In the genomic region with DNA sequence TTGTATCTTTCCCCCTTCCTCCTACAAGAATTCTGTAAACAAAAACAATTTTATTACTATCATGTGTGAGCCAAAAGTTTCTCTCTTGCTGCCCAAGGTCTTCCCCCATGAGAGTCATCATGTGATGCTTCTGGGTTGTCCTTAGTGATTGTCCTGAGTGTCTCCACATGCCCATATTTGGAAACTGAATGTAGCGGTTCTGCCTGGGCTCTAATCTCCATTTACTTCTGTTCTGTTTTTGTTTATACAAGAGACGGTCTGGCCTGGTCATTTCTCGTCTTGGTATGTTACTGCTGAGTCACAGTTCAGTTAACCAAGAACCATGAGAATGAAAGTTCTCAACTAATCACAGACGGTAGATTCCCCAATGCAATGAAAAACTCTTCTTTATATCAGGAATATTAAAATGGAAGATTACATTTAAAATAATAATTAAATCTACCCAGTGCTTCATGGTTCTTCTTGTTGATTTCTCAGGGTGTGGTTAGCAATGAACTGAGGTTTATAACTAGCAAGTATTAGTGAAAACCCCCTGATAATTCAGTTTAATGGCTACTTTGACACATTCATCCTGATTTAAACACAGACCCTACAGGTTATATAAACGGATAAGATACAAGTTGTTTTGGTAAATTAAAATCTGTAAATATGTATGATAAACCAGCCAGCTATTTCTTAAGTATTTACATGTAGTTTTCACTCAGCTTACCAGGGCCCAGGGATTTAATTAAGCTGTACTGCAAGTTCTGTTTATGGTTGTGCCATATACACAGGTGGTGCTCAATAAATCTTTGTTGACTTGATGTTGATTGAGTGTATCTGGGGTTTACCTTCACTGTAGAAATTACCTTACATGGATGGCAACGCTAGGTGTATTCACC, we compare ENCODE assay signal across 9 cellular contexts.
A peak's percentile ranks its signal among the peaks of the same experiment; 100 is the strongest.
DNase-seq lines count a peak whose midpoint lies in the region; ATAC-seq and TF ChIP-seq lines count a peak whose summit lies in the region.
"Had no signal": no experiment of that assay in that cellular context is flagged by ENCODE, and none has a peak within 500 bp of the region (broad histone marks: within the 10 kb centered on the region; RNA-seq: fewer than 3 reads in every experiment).

No MANE protein-coding gene starts in this region.

- WGBS in right lobe of liver (ENCODE audit: insufficient coverage, low coverage, low lambda C conversion rate, missing lambda C conversion rate), result 62% methylated on average over 6 of the region's 6 CpGs

- H3K4me3 ChIP-seq in right lobe of liver (no peak overlapping the region), A673 (ENCODE audit: low read depth, low read length, poor library complexity, severe bottlenecking) (no peak overlapping the region)

- no peaks in the 10 kb centered on the region for H3K9me3 ChIP-seq in right lobe of liver
- no peaks in the 10 kb centered on the region for H3K9me3 ChIP-seq in A673 (ENCODE audit: low read depth, low read length, poor library complexity, severe bottlenecking)

- H3K27ac ChIP-seq in right lobe of liver (peak overlapping the region in 2 of 3 donors; percentile 12 to 30), A673 (ENCODE audit: low read depth, low read length, poor library complexity, severe bottlenecking) (no peak overlapping the region)
- H3K27ac ChIP-seq: VCaP had no signal

- H3K4me1 ChIP-seq in right lobe of liver, result peaks cover 0 to 5% (median 0%) of the 10 kb centered on the region in 4 donors
- H3K4me1 ChIP-seq in A673 (ENCODE audit: insufficient read depth, low read length, poor library complexity, severe bottlenecking), result no peaks in the 10 kb centered on the region

- H3K27me3 Mint-ChIP-seq in glutamatergic neuron (ENCODE audit: unreplicated experiment), result peaks cover 4% of the 10 kb centered on the region

- H3K9me3 Mint-ChIP-seq in glutamatergic neuron (ENCODE audit: unreplicated experiment), result peaks cover 10% of the 10 kb centered on the region

- POLR2A ChIA-PET in A673 (lab: Charles Lee; ENCODE audit: low non-redundant PET), result interaction anchor here (0.5 kb wide), 1 partner anchor 655 kb away, joined by 3 read pairs; no protein-coding TSS in a partner anchor

- DNase-seq in amniotic stem cell (lab: John Stamatoyannopoulos, UW) (peak; percentile 90), right lobe of liver (no peak), A673 (ENCODE audit: low spot score) (no peak), glutamatergic neuron (no peak), SKM-1 (lab: John Stamatoyannopoulos, UW; ENCODE audit: unreplicated experiment) (no peak)
- no peak for DNase-seq in activated CD4-positive, alpha-beta T cell treated with anti-CD3 and anti-CD28 coated beads for 48 hours

- H3K4me1 Mint-ChIP-seq in glutamatergic neuron (ENCODE audit: low read depth, unreplicated experiment), result peaks cover 30% of the 10 kb centered on the region

- H3K36me3 ChIP-seq in right lobe of liver, result no peaks in the 10 kb centered on the region
- no peaks in the 10 kb centered on the region for H3K36me3 ChIP-seq in A673 (ENCODE audit: insufficient read depth, low read length, poor library complexity, severe bottlenecking)

- CTCF ChIA-PET in A673 (lab: Charles Lee), result no interaction called here

- H3K4me3 Mint-ChIP-seq in glutamatergic neuron (ENCODE audit: unreplicated experiment), result no peak overlapping the region

- no peak overlapping the region for H3K27ac Mint-ChIP-seq in glutamatergic neuron (ENCODE audit: unreplicated experiment)

- no peaks in the 10 kb centered on the region for H3K36me3 Mint-ChIP-seq in glutamatergic neuron (ENCODE audit: unreplicated experiment)

- no peak for TF ChIP-seq POLR2A in right lobe of liver (IDR thresholded peaks at IDR 0.05)

- intact Hi-C loops in right lobe of liver (cut with DNase I), result no loop called here
- intact Hi-C loops in A673 (cut with micrococcal nuclease; ENCODE audit: unreplicated experiment), result no loop called here

- no TSS peak for BruUV-seq in A673 (replicated peaks; lab: Mats Ljungman, UMichigan)

- ATAC-seq in GM18870 (IDR thresholded peaks at IDR 0.05; ENCODE audit: unreplicated experiment) (peak; percentile 69), HG03135 (IDR thresholded peaks at IDR 0.05; ENCODE audit: unreplicated experiment) (peak; percentile 49), right lobe of liver (peak; percentile 58 to 74 (median 70))

- H3K27me3 ChIP-seq in right lobe of liver (no peaks in the 10 kb centered on the region), A673 (replicated peaks; ENCODE audit: insufficient read depth, low read depth, low read length, poor library complexity) (no peaks in the 10 kb centered on the region)

- no peak for TF ChIP-seq CTCF in right lobe of liver (IDR thresholded peaks at IDR 0.05)
- no peak for TF ChIP-seq CTCF in A673 (conservative IDR thresholded peaks at IDR 0.05; ENCODE audit: low read depth, low read length)
- TF ChIP-seq CTCF in glutamatergic neuron (IDR thresholded peaks at IDR 0.05; ENCODE audit: partially characterized antibody, unreplicated experiment), result no peak
